16 cellular contexts compared by ENCODE assay signal in the genomic region with DNA sequence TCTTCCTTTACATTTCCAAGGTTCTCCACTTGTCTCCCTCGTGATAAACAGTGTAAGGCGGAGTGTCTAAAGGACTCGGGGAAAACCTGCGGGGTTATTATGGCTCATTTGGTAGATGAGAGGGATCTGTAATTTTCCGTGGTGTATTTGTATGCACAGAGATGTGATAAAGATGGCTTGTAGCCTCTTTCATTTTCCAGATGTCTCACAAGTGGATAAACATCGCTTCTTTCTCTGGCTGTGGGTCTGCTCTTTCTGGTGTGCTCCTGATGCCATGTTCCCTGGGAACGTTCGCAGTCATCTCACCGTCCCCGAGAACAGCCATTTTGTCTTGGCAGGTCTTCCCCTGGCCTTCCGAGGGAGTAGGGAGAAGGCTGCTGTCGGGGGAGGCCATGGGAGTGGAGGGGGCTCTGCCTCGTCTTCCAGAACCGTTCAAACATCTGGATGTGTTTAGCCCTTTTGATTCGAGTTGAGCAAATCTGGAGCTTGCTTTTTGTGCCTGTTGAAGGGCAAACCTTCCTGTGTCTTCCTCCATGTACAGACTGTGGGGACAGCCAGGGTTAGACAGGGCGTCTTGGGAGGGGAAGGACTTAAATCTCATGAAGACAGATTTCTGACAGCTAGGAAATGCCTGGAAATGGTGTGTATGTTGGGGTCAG.
DNase-seq lines count a peak whose midpoint lies in the region; ATAC-seq and TF ChIP-seq lines count a peak whose summit lies in the region.
"Had no signal": no experiment of that assay in that cellular context is flagged by ENCODE, and none has a peak within 500 bp of the region (broad histone marks: within the 10 kb centered on the region; RNA-seq: fewer than 3 reads in every experiment).

No MANE protein-coding gene starts in this region.

- H3K79me2 ChIP-seq in H9 (ENCODE audit: insufficient read depth, low read length) (no peaks in the 10 kb centered on the region), smooth muscle cell (ENCODE audit: low read depth) (peaks cover 30% of the 10 kb centered on the region)

- H2AK5ac ChIP-seq in H9 (ENCODE audit: insufficient read length, low read length) = no peak overlapping the region

- no peak overlapping the region for H2BK5ac ChIP-seq in H9 (ENCODE audit: insufficient read length, low read length)

- no peak overlapping the region for H3K18ac ChIP-seq in H9 (ENCODE audit: insufficient read length, low read depth, low read length)

- H3K4me2 ChIP-seq in H9 (ENCODE audit: insufficient read depth, insufficient read length, low read length) (no peak overlapping the region), smooth muscle cell (peak overlapping the region; percentile 51)

- ATAC-seq in gastroesophageal sphincter (no peak), GM21576 (IDR thresholded peaks at IDR 0.05; ENCODE audit: unreplicated experiment) (no peak)
- no peak for ATAC-seq in activated naive CD4-positive, alpha-beta T cell treated with anti-CD3 and anti-CD28 coated beads, Interleukin-2, amount 50 U/mL, for 72 hours
- ATAC-seq: Panc1; stimulated activated naive CD8-positive, alpha-beta T cell treated with anti-CD3 and anti-CD28 coated beads, Interleukin-15, amount 100 ng/mL, for 72 hours had no signal

- DNase-seq in H9 = no peak
- DNase-seq in NCI-H2227 treated with DMSO at 0.1 percent for 48 hours (lab: John Stamatoyannopoulos, UW) = peak; percentile 84
- no peak for DNase-seq in smooth muscle cell (lab: John Stamatoyannopoulos, UW; ENCODE audit: unreplicated experiment)
- DNase-seq in activated naive CD4-positive, alpha-beta T cell treated with anti-CD3 and anti-CD28 coated beads, Interleukin-2, amount 50 U/mL, for 72 hours (ENCODE audit: low spot score in 2 of 2) = no peak
- no peak for DNase-seq in NCI-H2081 treated with DMSO at 0.1 percent for 48 hours (lab: John Stamatoyannopoulos, UW)
- DNase-seq: activated CD4-positive, alpha-beta T cell treated with anti-CD3 and anti-CD28 coated beads, Interleukin-2, amount 50 U/mL, for 48 hours; activated gamma-delta T cell treated with Interleukin-2 at 50 U/mL for 16 hours; CD4-positive, alpha-beta memory T cell; Kasumi-1; NCI-H2171; stimulated activated naive CD8-positive, alpha-beta T cell treated with anti-CD3 and anti-CD28 coated beads, Interleukin-15, amount 100 ng/mL, for 72 hours had no signal

- TF ChIP-seq CTCF in H9 (conservative IDR thresholded peaks at IDR 0.05) (no peak), gastroesophageal sphincter (IDR thresholded peaks at IDR 0.05) (no peak), smooth muscle cell (IDR thresholded peaks at IDR 0.05; ENCODE audit: borderline replicate concordance, insufficient read depth, poor library complexity, severe bottlenecking) (no peak)

- H2AFZ ChIP-seq in H9 (ENCODE audit: low read length) = no peak overlapping the region
- H2AFZ ChIP-seq in smooth muscle cell (ENCODE audit: low read depth) = no peak overlapping the region

- TF ChIP-seq EP300 in gastroesophageal sphincter (IDR thresholded peaks at IDR 0.05) = no peak

- H3K56ac ChIP-seq in H9 (ENCODE audit: insufficient read length, low read depth, low read length) = no peak overlapping the region

- no peak overlapping the region for H3K23ac ChIP-seq in H9 (ENCODE audit: insufficient read length, low read depth, low read length)

- no peaks in the 10 kb centered on the region for H3K9me3 ChIP-seq in H9 (ENCODE audit: control insufficient read depth, low read depth, low read length)
- H3K9me3 ChIP-seq in gastroesophageal sphincter = no peaks in the 10 kb centered on the region
- H3K9me3 ChIP-seq in smooth muscle cell (replicated peaks; ENCODE audit: low read depth) = no peaks in the 10 kb centered on the region
- H3K9me3 ChIP-seq: esophagus muscularis mucosa had no signal

- no peak overlapping the region for H3T11ph ChIP-seq in H9 (ENCODE audit: low read length)

- no peaks in the 10 kb centered on the region for H3K23me2 ChIP-seq in H9 (ENCODE audit: insufficient read length, low read depth, low read length, poor library complexity, severe bottlenecking)

- no peak overlapping the region for H2BK12ac ChIP-seq in H9 (ENCODE audit: insufficient read length, low read depth, low read length)

- no peak overlapping the region for H2BK120ac ChIP-seq in H9 (ENCODE audit: low read depth, low read length, poor library complexity, severe bottlenecking)

- H3K27me3 ChIP-seq in H9 (ENCODE audit: insufficient read depth, low read length) (no peaks in the 10 kb centered on the region), gastroesophageal sphincter (no peaks in the 10 kb centered on the region), smooth muscle cell (ENCODE audit: low read depth) (no peaks in the 10 kb centered on the region)
- H3K27me3 ChIP-seq: esophagus muscularis mucosa had no signal

- no peaks in the 10 kb centered on the region for H3K79me1 ChIP-seq in H9 (ENCODE audit: insufficient read depth, low read depth, low read length, poor library complexity, severe bottlenecking)

- TF ChIP-seq POLR2A in gastroesophageal sphincter (IDR thresholded peaks at IDR 0.05) = no peak

- H3K4me1 ChIP-seq in H9 (ENCODE audit: insufficient read depth, low read length) (peaks cover 12% of the 10 kb centered on the region; the same call in 1 of the 2 replicates), gastroesophageal sphincter (peaks cover 0 to 16% (median 5%) of the 10 kb centered on the region in 3 donors), smooth muscle cell (ENCODE audit: low read depth) (peaks cover 38% of the 10 kb centered on the region)

- H3K4me3 ChIP-seq in gastroesophageal sphincter = no peak overlapping the region
- no peak overlapping the region for H3K4me3 ChIP-seq in smooth muscle cell
- H3K4me3 ChIP-seq: esophagus muscularis mucosa had no signal

- peaks cover 6 to 23% of the 10 kb centered on the region in 2 experiments; a peak in 3 of 4 replicates for H3K4me1 Mint-ChIP-seq in H9

- no peak overlapping the region for H3K4ac ChIP-seq in H9 (ENCODE audit: low read depth, low read length)

- H4K20me1 ChIP-seq in H9 (ENCODE audit: control insufficient read depth, insufficient read depth, insufficient read length) (no peaks in the 10 kb centered on the region), smooth muscle cell (ENCODE audit: low read depth) (peaks cover 5% of the 10 kb centered on the region)

- H2BK15ac ChIP-seq in H9 (ENCODE audit: low read depth, low read length) = no peak overlapping the region

- no peak overlapping the region for H3K27ac Mint-ChIP-seq in H9
- no peak overlapping the region for H3K27ac Mint-ChIP-seq in activated naive CD4-positive, alpha-beta T cell treated with anti-CD3 and anti-CD28 coated beads, Interleukin-2, amount 50 U/mL, for 72 hours
- H3K27ac Mint-ChIP-seq: CD4-positive, alpha-beta memory T cell; stimulated activated naive CD8-positive, alpha-beta T cell treated with anti-CD3 and anti-CD28 coated beads, Interleukin-15, amount 100 ng/mL, for 72 hours; T-helper 1 cell treated with Interleukin-12 subunit alpha and Interleukin-12 subunit beta and Interleukin-4 antibody, amounts not matched to agents 30 μg/mL and 1 μg/mL, for 36 hours had no signal

- no peak overlapping the region for H4K91ac ChIP-seq in H9 (ENCODE audit: insufficient read length, low read depth, low read length)

- peaks cover 0 to 14% (median 4%) of the 10 kb centered on the region in 3 experiments; a peak in 3 of 7 replicates for H3K36me3 Mint-ChIP-seq in H9 (ENCODE audit: insufficient read depth in 1 of 3, low read depth in 3 of 3)
- peaks cover 0 to 10% of the 10 kb centered on the region in 2 donors for H3K36me3 Mint-ChIP-seq in activated naive CD4-positive, alpha-beta T cell treated with anti-CD3 and anti-CD28 coated beads, Interleukin-2, amount 50 U/mL, for 72 hours

- H3K14ac ChIP-seq in H9 (ENCODE audit: insufficient read depth, low read length) = 0 out of 2 replicates have a peak overlapping the region, but pooled peaks have one; percentile 2

- H3K9ac ChIP-seq in H9 (ENCODE audit: extremely low read depth, insufficient read length, low read length) = peak overlapping the region; percentile 4
- H3K9ac ChIP-seq in smooth muscle cell (ENCODE audit: low read depth) = no peak overlapping the region

- H4K8ac ChIP-seq in H9 (replicated peaks; ENCODE audit: insufficient read length, low read depth, low read length) = no peak overlapping the region

- H3K4me3 Mint-ChIP-seq in H9 = no peak overlapping the region
- H3K4me3 Mint-ChIP-seq: CD4-positive, alpha-beta memory T cell; stimulated activated naive CD8-positive, alpha-beta T cell treated with anti-CD3 and anti-CD28 coated beads, Interleukin-15, amount 100 ng/mL, for 72 hours; T-helper 1 cell treated with Interleukin-12 subunit alpha and Interleukin-12 subunit beta and Interleukin-4 antibody, amounts not matched to agents 30 μg/mL and 1 μg/mL, for 36 hours had no signal

- H3K27ac ChIP-seq in H9 (ENCODE audit: insufficient read length, low read depth, low read length) (no peak overlapping the region), gastroesophageal sphincter (peak overlapping the region in 3 of 4 donors; percentile 20 to 32 (median 31)), smooth muscle cell (ENCODE audit: low read depth) (peak overlapping the region; percentile 66)

- no peaks in the 10 kb centered on the region for H3K9me3 Mint-ChIP-seq in H9
- no peaks in the 10 kb centered on the region for H3K9me3 Mint-ChIP-seq in activated naive CD4-positive, alpha-beta T cell treated with anti-CD3 and anti-CD28 coated beads, Interleukin-2, amount 50 U/mL, for 72 hours
- H3K9me3 Mint-ChIP-seq: CD4-positive, alpha-beta memory T cell; stimulated activated naive CD8-positive, alpha-beta T cell treated with anti-CD3 and anti-CD28 coated beads, Interleukin-15, amount 100 ng/mL, for 72 hours; T-helper 1 cell treated with Interleukin-12 subunit alpha and Interleukin-12 subunit beta and Interleukin-4 antibody, amounts not matched to agents 30 μg/mL and 1 μg/mL, for 36 hours had no signal

- no peaks in the 10 kb centered on the region; the same call in 1 of the 2 replicates for H3K27me3 Mint-ChIP-seq in H9 (ENCODE audit: low read depth)
- H3K27me3 Mint-ChIP-seq: CD4-positive, alpha-beta memory T cell; stimulated activated naive CD8-positive, alpha-beta T cell treated with anti-CD3 and anti-CD28 coated beads, Interleukin-15, amount 100 ng/mL, for 72 hours had no signal

- no peak overlapping the region for H2BK20ac ChIP-seq in H9 (ENCODE audit: low read depth, low read length, poor library complexity, severe bottlenecking)

- no CpG with 5 or more reads among the region's 16 CpGs for WGBS in H9 (ENCODE audit: extremely low coverage, insufficient read length, low lambda C conversion rate)
- 65 to 81% methylated on average over 10 of the region's 16 CpGs for WGBS in gastroesophageal sphincter (ENCODE audit: low coverage in 1 of 2), 2 donors
- 27% methylated on average over 16 of the region's 16 CpGs for WGBS in smooth muscle cell (ENCODE audit: low lambda C conversion rate)

- H4K5ac ChIP-seq in H9 (ENCODE audit: insufficient read length, low read depth, low read length) = no peak overlapping the region

- H3K36me3 ChIP-seq in gastroesophageal sphincter = no peaks in the 10 kb centered on the region
- no peaks in the 10 kb centered on the region for H3K36me3 ChIP-seq in smooth muscle cell (ENCODE audit: low read depth)
- H3K36me3 ChIP-seq: esophagus muscularis mucosa had no signal

- H3F3A ChIP-seq in smooth muscle cell (ENCODE audit: low read depth) = peaks cover 26% of the 10 kb centered on the region
